In genomic region chr2:973129-973528, GRCh38 we compare ENCODE assay signal across 24 cellular contexts. TPM values are rescaled to one million over a fixed set of nuclear protein-coding genes. Genes with fewer than 3 reads are reported as not detected.
"Had no signal": no experiment of that assay in that cellular context is flagged by ENCODE, and none has a peak within 500 bp of the region (broad histone marks: within the 10 kb centered on the region; RNA-seq: fewer than 3 reads in every experiment).

No MANE protein-coding gene starts in this region.

- H3K4me1 ChIP-seq: suprapubic skin, tibial artery had no signal

- H3K4me3 ChIP-seq: ovary, skin epidermis, suprapubic skin, tibial artery, upper lobe of right lung had no signal

- H3K27ac Mint-ChIP-seq: progenitor cell of endocrine pancreas had no signal

- H3K27me3 Mint-ChIP-seq: progenitor cell of endocrine pancreas had no signal

- H3K27ac ChIP-seq: ovary, skin epidermis, suprapubic skin, tibial artery, upper lobe of right lung, VCaP had no signal

- ATAC-seq: left cardiac atrium, sciatic nerve, upper lobe of right lung had no signal

- DNase-seq: activated CD4-positive, alpha-beta T cell treated with anti-CD3 and anti-CD28 coated beads for 4 hours; activated CD4-positive, alpha-beta T cell treated with anti-CD3 and anti-CD28 coated beads, Interleukin-2, amount 50 U/mL, for 4 hours; amygdala; foreskin fibroblast; head of caudate nucleus; hippocampal formation; left cardiac atrium; mammary epithelial cell; ovary; stimulated activated CD4-positive, alpha-beta T cell treated with anti-CD3 and anti-CD28 coated beads, Interleukin-12 subunit alpha, Interleukin-12 subunit beta, amount 100 ng/mL, for 4 hours; stimulated activated CD4-positive, alpha-beta T cell treated with anti-CD3 and anti-CD28 coated beads, Interleukin-4, amount 100 ng/mL, for 1 hour; tibial artery; upper lobe of right lung had no signal

- FAIRE-seq: endothelial cell of umbilical vein, keratinocyte had no signal

- H3K36me3 ChIP-seq: ovary, suprapubic skin, tibial artery, upper lobe of right lung had no signal

- H3K9me3 ChIP-seq: ovary, suprapubic skin, upper lobe of right lung had no signal

- H3K27me3 ChIP-seq: ovary, upper lobe of right lung had no signal

RNA-seq across cellular contexts. Expression of gene SNTG2, which starts 22.5 kb away (rescaled TPM):
- total RNA-seq: activated T-helper 2 cell treated with anti-CD3 and anti-CD28 coated beads, Interferon-gamma antibody, Interleukin-2, Interleukin-4, amounts not matched to agents 10 μg/mL and 5 μg/mL and 100 μg/mL, durations not matched to agents 14 hours and 24 hours and 36 hours; endothelial cell of umbilical vein; liver; mammary epithelial cell; T-helper 1 cell treated with Interleukin-12 subunit alpha and Interleukin-12 subunit beta and Interleukin-4 antibody, amounts not matched to agents 30 ng/mL and 1 ng/mL, for 36 hours had no signal
- polyA plus RNA-seq: endothelial cell of umbilical vein, keratinocyte, liver, mammary epithelial cell, neural cell had no signal
